ENCODE assay signal across 1 cellular context in genomic region chr11:62888406-62888805, GRCh38.
TF ChIP-seq lines count a peak whose summit lies in the region.

No MANE protein-coding gene starts in this region.

TF ChIP-seq in GM23338, 12 proteins besides CTCF, POLR2A, EP300 and RAD21:
- TF ChIP-seq POLR2AphosphoS5 (IDR thresholded peaks at IDR 0.05; ENCODE audit: low read depth) = no peak
